ENCODE assay signal across 1 cellular context in genomic region chr6:30717845-30718795, GRCh38.
TF ChIP-seq lines count a peak whose summit lies in the region.

No MANE protein-coding gene starts in this region.

TF ChIP-seq in HepG2, 621 proteins besides CTCF, POLR2A, EP300 and RAD21 (continues in another document):
- 0 out of 2 replicates have a peak, but pooled peaks have one; percentile 7 for TF ChIP-seq ZNF136 (CRISPR knock-in tag; IDR thresholded peaks at IDR 0.05; ENCODE audit: low read depth)
- 0 out of 2 replicates have a peak, but pooled peaks have one; percentile 2 for TF ChIP-seq FOXM1 (CRISPR knock-in tag; IDR thresholded peaks at IDR 0.05)
- TF ChIP-seq ZNF770 (CRISPR knock-in tag; IDR thresholded peaks at IDR 0.05): peak; percentile 27; the same call in 1 of the 2 replicates
- TF ChIP-seq, protein P1, sequence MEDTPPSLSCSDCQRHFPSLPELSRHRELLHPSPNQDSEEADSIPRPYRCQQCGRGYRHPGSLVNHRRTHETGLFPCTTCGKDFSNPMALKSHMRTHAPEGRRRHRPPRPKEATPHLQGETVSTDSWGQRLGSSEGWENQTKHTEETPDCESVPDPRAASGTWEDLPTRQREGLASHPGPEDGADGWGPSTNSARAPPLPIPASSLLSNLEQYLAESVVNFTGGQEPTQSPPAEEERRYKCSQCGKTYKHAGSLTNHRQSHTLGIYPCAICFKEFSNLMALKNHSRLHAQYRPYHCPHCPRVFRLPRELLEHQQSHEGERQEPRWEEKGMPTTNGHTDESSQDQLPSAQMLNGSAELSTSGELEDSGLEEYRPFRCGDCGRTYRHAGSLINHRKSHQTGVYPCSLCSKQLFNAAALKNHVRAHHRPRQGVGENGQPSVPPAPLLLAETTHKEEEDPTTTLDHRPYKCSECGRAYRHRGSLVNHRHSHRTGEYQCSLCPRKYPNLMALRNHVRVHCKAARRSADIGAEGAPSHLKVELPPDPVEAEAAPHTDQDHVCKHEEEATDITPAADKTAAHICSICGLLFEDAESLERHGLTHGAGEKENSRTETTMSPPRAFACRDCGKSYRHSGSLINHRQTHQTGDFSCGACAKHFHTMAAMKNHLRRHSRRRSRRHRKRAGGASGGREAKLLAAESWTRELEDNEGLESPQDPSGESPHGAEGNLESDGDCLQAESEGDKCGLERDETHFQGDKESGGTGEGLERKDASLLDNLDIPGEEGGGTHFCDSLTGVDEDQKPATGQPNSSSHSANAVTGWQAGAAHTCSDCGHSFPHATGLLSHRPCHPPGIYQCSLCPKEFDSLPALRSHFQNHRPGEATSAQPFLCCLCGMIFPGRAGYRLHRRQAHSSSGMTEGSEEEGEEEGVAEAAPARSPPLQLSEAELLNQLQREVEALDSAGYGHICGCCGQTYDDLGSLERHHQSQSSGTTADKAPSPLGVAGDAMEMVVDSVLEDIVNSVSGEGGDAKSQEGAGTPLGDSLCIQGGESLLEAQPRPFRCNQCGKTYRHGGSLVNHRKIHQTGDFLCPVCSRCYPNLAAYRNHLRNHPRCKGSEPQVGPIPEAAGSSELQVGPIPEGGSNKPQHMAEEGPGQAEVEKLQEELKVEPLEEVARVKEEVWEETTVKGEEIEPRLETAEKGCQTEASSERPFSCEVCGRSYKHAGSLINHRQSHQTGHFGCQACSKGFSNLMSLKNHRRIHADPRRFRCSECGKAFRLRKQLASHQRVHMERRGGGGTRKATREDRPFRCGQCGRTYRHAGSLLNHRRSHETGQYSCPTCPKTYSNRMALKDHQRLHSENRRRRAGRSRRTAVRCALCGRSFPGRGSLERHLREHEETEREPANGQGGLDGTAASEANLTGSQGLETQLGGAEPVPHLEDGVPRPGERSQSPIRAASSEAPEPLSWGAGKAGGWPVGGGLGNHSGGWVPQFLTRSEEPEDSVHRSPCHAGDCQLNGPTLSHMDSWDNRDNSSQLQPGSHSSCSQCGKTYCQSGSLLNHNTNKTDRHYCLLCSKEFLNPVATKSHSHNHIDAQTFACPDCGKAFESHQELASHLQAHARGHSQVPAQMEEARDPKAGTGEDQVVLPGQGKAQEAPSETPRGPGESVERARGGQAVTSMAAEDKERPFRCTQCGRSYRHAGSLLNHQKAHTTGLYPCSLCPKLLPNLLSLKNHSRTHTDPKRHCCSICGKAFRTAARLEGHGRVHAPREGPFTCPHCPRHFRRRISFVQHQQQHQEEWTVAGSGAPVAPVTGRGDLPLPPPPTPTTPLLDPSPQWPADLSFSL (CRISPR knock-in tag; IDR thresholded peaks at IDR 0.05): 0 out of 2 replicates have a peak, but pooled peaks have one; percentile 31
- TF ChIP-seq, protein P2, sequence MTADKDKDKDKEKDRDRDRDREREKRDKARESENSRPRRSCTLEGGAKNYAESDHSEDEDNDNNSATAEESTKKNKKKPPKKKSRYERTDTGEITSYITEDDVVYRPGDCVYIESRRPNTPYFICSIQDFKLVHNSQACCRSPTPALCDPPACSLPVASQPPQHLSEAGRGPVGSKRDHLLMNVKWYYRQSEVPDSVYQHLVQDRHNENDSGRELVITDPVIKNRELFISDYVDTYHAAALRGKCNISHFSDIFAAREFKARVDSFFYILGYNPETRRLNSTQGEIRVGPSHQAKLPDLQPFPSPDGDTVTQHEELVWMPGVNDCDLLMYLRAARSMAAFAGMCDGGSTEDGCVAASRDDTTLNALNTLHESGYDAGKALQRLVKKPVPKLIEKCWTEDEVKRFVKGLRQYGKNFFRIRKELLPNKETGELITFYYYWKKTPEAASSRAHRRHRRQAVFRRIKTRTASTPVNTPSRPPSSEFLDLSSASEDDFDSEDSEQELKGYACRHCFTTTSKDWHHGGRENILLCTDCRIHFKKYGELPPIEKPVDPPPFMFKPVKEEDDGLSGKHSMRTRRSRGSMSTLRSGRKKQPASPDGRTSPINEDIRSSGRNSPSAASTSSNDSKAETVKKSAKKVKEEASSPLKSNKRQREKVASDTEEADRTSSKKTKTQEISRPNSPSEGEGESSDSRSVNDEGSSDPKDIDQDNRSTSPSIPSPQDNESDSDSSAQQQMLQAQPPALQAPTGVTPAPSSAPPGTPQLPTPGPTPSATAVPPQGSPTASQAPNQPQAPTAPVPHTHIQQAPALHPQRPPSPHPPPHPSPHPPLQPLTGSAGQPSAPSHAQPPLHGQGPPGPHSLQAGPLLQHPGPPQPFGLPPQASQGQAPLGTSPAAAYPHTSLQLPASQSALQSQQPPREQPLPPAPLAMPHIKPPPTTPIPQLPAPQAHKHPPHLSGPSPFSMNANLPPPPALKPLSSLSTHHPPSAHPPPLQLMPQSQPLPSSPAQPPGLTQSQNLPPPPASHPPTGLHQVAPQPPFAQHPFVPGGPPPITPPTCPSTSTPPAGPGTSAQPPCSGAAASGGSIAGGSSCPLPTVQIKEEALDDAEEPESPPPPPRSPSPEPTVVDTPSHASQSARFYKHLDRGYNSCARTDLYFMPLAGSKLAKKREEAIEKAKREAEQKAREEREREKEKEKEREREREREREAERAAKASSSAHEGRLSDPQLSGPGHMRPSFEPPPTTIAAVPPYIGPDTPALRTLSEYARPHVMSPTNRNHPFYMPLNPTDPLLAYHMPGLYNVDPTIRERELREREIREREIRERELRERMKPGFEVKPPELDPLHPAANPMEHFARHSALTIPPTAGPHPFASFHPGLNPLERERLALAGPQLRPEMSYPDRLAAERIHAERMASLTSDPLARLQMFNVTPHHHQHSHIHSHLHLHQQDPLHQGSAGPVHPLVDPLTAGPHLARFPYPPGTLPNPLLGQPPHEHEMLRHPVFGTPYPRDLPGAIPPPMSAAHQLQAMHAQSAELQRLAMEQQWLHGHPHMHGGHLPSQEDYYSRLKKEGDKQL (CRISPR knock-in tag; IDR thresholded peaks at IDR 0.05; ENCODE audit: low read depth): peak; percentile 7; the same call in 1 of the 2 replicates
- TF ChIP-seq ZNF572 (CRISPR knock-in tag; IDR thresholded peaks at IDR 0.05): 0 out of 2 replicates have a peak, but pooled peaks have one; percentile 39
- TF ChIP-seq NRL (CRISPR knock-in tag; IDR thresholded peaks at IDR 0.05; ENCODE audit: borderline replicate concordance): 0 out of 2 replicates have a peak, but pooled peaks have one; percentile 46
- TF ChIP-seq CBX5 (CRISPR knock-in tag; IDR thresholded peaks at IDR 0.05; ENCODE audit: borderline replicate concordance): 0 out of 2 replicates have a peak, but pooled peaks have one; percentile 20
- TF ChIP-seq, protein P3, sequence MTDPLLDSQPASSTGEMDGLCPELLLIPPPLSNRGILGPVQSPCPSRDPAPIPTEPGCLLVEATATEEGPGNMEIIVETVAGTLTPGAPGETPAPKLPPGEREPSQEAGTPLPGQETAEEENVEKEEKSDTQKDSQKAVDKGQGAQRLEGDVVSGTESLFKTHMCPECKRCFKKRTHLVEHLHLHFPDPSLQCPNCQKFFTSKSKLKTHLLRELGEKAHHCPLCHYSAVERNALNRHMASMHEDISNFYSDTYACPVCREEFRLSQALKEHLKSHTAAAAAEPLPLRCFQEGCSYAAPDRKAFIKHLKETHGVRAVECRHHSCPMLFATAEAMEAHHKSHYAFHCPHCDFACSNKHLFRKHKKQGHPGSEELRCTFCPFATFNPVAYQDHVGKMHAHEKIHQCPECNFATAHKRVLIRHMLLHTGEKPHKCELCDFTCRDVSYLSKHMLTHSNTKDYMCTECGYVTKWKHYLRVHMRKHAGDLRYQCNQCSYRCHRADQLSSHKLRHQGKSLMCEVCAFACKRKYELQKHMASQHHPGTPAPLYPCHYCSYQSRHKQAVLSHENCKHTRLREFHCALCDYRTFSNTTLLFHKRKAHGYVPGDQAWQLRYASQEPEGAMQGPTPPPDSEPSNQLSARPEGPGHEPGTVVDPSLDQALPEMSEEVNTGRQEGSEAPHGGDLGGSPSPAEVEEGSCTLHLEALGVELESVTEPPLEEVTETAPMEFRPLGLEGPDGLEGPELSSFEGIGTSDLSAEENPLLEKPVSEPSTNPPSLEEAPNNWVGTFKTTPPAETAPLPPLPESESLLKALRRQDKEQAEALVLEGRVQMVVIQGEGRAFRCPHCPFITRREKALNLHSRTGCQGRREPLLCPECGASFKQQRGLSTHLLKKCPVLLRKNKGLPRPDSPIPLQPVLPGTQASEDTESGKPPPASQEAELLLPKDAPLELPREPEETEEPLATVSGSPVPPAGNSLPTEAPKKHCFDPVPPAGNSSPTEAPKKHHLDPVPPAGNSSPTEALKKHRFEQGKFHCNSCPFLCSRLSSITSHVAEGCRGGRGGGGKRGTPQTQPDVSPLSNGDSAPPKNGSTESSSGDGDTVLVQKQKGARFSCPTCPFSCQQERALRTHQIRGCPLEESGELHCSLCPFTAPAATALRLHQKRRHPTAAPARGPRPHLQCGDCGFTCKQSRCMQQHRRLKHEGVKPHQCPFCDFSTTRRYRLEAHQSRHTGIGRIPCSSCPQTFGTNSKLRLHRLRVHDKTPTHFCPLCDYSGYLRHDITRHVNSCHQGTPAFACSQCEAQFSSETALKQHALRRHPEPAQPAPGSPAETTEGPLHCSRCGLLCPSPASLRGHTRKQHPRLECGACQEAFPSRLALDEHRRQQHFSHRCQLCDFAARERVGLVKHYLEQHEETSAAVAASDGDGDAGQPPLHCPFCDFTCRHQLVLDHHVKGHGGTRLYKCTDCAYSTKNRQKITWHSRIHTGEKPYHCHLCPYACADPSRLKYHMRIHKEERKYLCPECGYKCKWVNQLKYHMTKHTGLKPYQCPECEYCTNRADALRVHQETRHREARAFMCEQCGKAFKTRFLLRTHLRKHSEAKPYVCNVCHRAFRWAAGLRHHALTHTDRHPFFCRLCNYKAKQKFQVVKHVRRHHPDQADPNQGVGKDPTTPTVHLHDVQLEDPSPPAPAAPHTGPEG (CRISPR knock-in tag; IDR thresholded peaks at IDR 0.05): peak; percentile 4; the same call in 1 of the 2 replicates
- 0 out of 2 replicates have a peak, but pooled peaks have one; percentile 12 for TF ChIP-seq CHD4 (IDR thresholded peaks at IDR 0.05; ENCODE audit: borderline replicate concordance, low read length)
- TF ChIP-seq ZNF446 (CRISPR knock-in tag; IDR thresholded peaks at IDR 0.05): peak; percentile 78; the same call in 1 of the 2 replicates
- 0 out of 2 replicates have a peak, but pooled peaks have one; percentile 18 for TF ChIP-seq AFF4 (CRISPR knock-in tag; IDR thresholded peaks at IDR 0.05)
- 0 out of 2 replicates have a peak, but pooled peaks have one; percentile 27 for TF ChIP-seq ZBTB20 (CRISPR knock-in tag; IDR thresholded peaks at IDR 0.05; ENCODE audit: borderline replicate concordance, low read depth)
- 0 out of 2 replicates have a peak, but pooled peaks have one; percentile 57 for TF ChIP-seq NR1H2 (CRISPR knock-in tag; IDR thresholded peaks at IDR 0.05; ENCODE audit: borderline replicate concordance, low read depth)
- peak; percentile 30 for TF ChIP-seq PRPF4 (IDR thresholded peaks at IDR 0.05; ENCODE audit: low read depth, low read length, poor library complexity, severe bottlenecking)
- TF ChIP-seq NR2F1 (CRISPR knock-in tag; IDR thresholded peaks at IDR 0.05): 0 out of 4 replicates have a peak, but pooled peaks of 1 of the 2 experiments have one; percentile 8
- 0 out of 2 replicates have a peak, but pooled peaks have one; percentile 40 for TF ChIP-seq HNF1B (CRISPR knock-in tag; IDR thresholded peaks at IDR 0.05)
- TF ChIP-seq, protein P4, sequence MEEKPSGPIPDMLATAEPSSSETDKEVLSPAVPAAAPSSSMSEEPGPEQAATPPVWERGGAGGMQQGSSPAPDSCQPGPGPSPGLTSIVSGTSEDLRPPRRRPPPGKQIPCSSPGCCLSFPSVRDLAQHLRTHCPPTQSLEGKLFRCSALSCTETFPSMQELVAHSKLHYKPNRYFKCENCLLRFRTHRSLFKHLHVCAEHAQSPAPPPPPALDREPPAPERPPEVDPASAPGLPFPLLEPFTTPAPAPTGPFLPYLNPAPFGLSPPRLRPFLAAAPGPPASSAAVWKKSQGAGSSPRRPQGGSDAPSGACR (CRISPR knock-in tag; IDR thresholded peaks at IDR 0.05): 0 out of 2 replicates have a peak, but pooled peaks have one; percentile 19
